15 cellular contexts compared by ENCODE assay signal in genomic region chr6:27834384-27834783, GRCh38.
DNase-seq lines count a peak whose midpoint lies in the region; ATAC-seq and TF ChIP-seq lines count a peak whose summit lies in the region.
"Had no signal": no experiment of that assay in that cellular context is flagged by ENCODE, and none has a peak within 500 bp of the region (broad histone marks: within the 10 kb centered on the region; RNA-seq: fewer than 3 reads in every experiment).

No MANE protein-coding gene starts in this region.

- H3K9me3 ChIP-seq in CD4-positive, alpha-beta T cell (ENCODE audit: control insufficient read depth, low read length) = no peaks in the 10 kb centered on the region
- H3K9me3 ChIP-seq: right atrium auricular region had no signal

- H3K27me3 Mint-ChIP-seq in CD4-positive, alpha-beta T cell = peaks cover under 1% of the 10 kb centered on the region
- peaks cover 14% of the 10 kb centered on the region for H3K27me3 Mint-ChIP-seq in brain
- H3K27me3 Mint-ChIP-seq: dendritic cell treated with granulocyte-macrophage colony-stimulating factor and Interleukin-4, amounts not matched to agents 40 ng/mL and 50 ng/mL, for 4 days; naive B cell had no signal

- no peaks in the 10 kb centered on the region for H3K27me3 ChIP-seq in CD4-positive, alpha-beta T cell (ENCODE audit: control insufficient read depth, insufficient read depth, low read length)
- H3K27me3 ChIP-seq: right atrium auricular region had no signal

- TF ChIP-seq CTCF in 22Rv1 (IDR thresholded peaks at IDR 0.05) (no peak), RWPE1 (conservative IDR thresholded peaks at IDR 0.05; ENCODE audit: low read depth) (no peak), brain (conservative IDR thresholded peaks at IDR 0.05) (no peak)
- TF ChIP-seq CTCF in CD4-positive, alpha-beta T cell (IDR thresholded peaks at IDR 0.05) = no peak

- no peaks in the 10 kb centered on the region for H3K9me3 Mint-ChIP-seq in CD4-positive, alpha-beta T cell
- H3K9me3 Mint-ChIP-seq in brain = peaks cover 0 to 6% (median 4%) of the 10 kb centered on the region in 5 experiments
- H3K9me3 Mint-ChIP-seq: dendritic cell treated with granulocyte-macrophage colony-stimulating factor and Interleukin-4, amounts not matched to agents 40 ng/mL and 50 ng/mL, for 4 days had no signal

- CTCF ChIA-PET in CD4-positive, alpha-beta T cell (lab: Charles Lee) = interaction anchor here (0.9 to 5.2 kb wide), 4 partner anchors 10 to 61 kb away, joined by 3 to 34 read pairs (median 12); a partner anchor contains a TSS
- CTCF ChIA-PET in RWPE1 (lab: Yijun Ruan, JAX) = interaction anchor here (0.6 kb wide), 1 partner anchor 31 kb away, joined by 3 read pairs; no protein-coding TSS in a partner anchor

- H3K27ac ChIP-seq in 22Rv1 (peak overlapping the region; percentile 100), RWPE1 (peak overlapping the region; percentile 49; the same call in 1 of the 2 replicates)
- H3K27ac ChIP-seq in CD4-positive, alpha-beta T cell (ENCODE audit: low read depth, low read length) = no peak overlapping the region
- H3K27ac ChIP-seq: right atrium auricular region had no signal

- ATAC-seq in CD4-positive, alpha-beta T cell (ENCODE audit: poor library complexity) = no peak
- no peak for ATAC-seq in left lobe of liver
- ATAC-seq: left ventricle myocardium superior had no signal

- peaks cover 29% of the 10 kb centered on the region for H3K4me1 Mint-ChIP-seq in CD4-positive, alpha-beta T cell (ENCODE audit: low read depth)
- H3K4me1 Mint-ChIP-seq in brain = peaks cover 64% of the 10 kb centered on the region

- intact Hi-C loops in CD4-positive, alpha-beta T cell (cut with DNase I, micrococcal nuclease) = loop anchor here (10.0 kb wide), 2 partner anchors 1550 to 1710 kb away; a partner anchor contains a TSS

- no peak for DNase-seq in CD4-positive, alpha-beta T cell
- DNase-seq in RWPE1 (ENCODE audit: low spot score) (no peak), NOMO-1 treated with dmso at 0.1 percent for 144 hours (lab: John Stamatoyannopoulos, UW; ENCODE audit: unreplicated experiment) (no peak), HCEC 1CT (no peak), left lobe of liver (ENCODE audit: low spot score) (no peak), SIG-M5 (lab: John Stamatoyannopoulos, UW) (no peak)
- DNase-seq: aorta; C1 segment of cervical spinal cord; left ventricle myocardium superior; naive B cell; stimulated activated CD4-positive, alpha-beta T cell treated with anti-CD3 and anti-CD28 coated beads, Interleukin-4, amount 100 ng/mL, for 1 hour had no signal

- H3K27ac Mint-ChIP-seq in CD4-positive, alpha-beta T cell = no peak overlapping the region
- peak overlapping the region; percentile 51 to 90 (median 80) for H3K27ac Mint-ChIP-seq in brain

- H3K4me3 Mint-ChIP-seq in CD4-positive, alpha-beta T cell = peak overlapping the region; percentile 8
- peak overlapping the region; percentile 28 to 92 (median 66) for H3K4me3 Mint-ChIP-seq in brain
- H3K4me3 Mint-ChIP-seq: dendritic cell treated with granulocyte-macrophage colony-stimulating factor and Interleukin-4, amounts not matched to agents 40 ng/mL and 50 ng/mL, for 4 days had no signal

- POLR2A ChIA-PET in CD4-positive, alpha-beta T cell (lab: Charles Lee) = interaction anchor here (0.7 to 11.5 kb wide), 8 partner anchors 13 to 1711 kb away, joined by 3 to 1427 read pairs (median 240); a partner anchor contains a TSS
- POLR2A ChIA-PET in RWPE1 (lab: Yijun Ruan, JAX; ENCODE audit: low non-redundant PET) = no interaction called here

- H3K36me3 Mint-ChIP-seq in CD4-positive, alpha-beta T cell (ENCODE audit: low read depth) = peaks cover 12% of the 10 kb centered on the region
- peaks cover 26% of the 10 kb centered on the region for H3K36me3 Mint-ChIP-seq in brain
